ENCODE assay signal across 9 cellular contexts in genomic region chr7:73701357-73701995, GRCh38. TPM values are rescaled to one million over a fixed set of nuclear protein-coding genes. Genes with fewer than 3 reads are reported as not detected.
DNase-seq lines count a peak whose midpoint lies in the region; ATAC-seq, FAIRE-seq and TF ChIP-seq lines count a peak whose summit lies in the region.
"Had no signal": no experiment of that assay in that cellular context is flagged by ENCODE, and none has a peak within 500 bp of the region (broad histone marks: within the 10 kb centered on the region; RNA-seq: fewer than 3 reads in every experiment).

No MANE protein-coding gene starts in this region.

- FAIRE-seq in endothelial cell of umbilical vein (lab: Jason Lieb, UNC): peak; percentile 58

- H3K4me1 Mint-ChIP-seq in neural crest cell: peaks cover 3% of the 10 kb centered on the region

- H3K4me3 ChIP-seq in endothelial cell of umbilical vein (replicated peaks in 1 of 3; ENCODE audit: insufficient read depth in 1 of 3, low read depth in 1 of 3, low read length in 3 of 3): no peak overlapping the region

- H3K9ac ChIP-seq in endothelial cell of umbilical vein (replicated peaks; ENCODE audit: extremely low read depth, insufficient read depth, low read length): no peak overlapping the region

- no peaks in the 10 kb centered on the region for H3K4me1 ChIP-seq in endothelial cell of umbilical vein (ENCODE audit: control insufficient read depth, extremely low read depth, insufficient read depth, low read length)

- CTCF ChIA-PET in endothelial cell of umbilical vein (lab: Charles Lee): interaction anchor here (1.0 to 3.2 kb wide), 11 partner anchors 9 to 95 kb away, joined by 3 to 26 read pairs (median 9); partner anchors contain the start of gene STX1A

- no peaks in the 10 kb centered on the region for H3K27me3 Mint-ChIP-seq in neural crest cell (ENCODE audit: low read depth)
- H3K27me3 Mint-ChIP-seq: stimulated activated naive CD8-positive, alpha-beta T cell treated with anti-CD3 and anti-CD28 coated beads, Interleukin-15, amount 100 ng/mL, for 72 hours had no signal

- DNase-seq in AML-193 (lab: John Stamatoyannopoulos, UW) (peak; percentile 21 to 22), RPMI8226 (peak; percentile 60), endothelial cell of umbilical vein (ENCODE audit: low read depth, low spot score) (peak; percentile 46), neural crest cell (ENCODE audit: low read depth, low spot score) (peak; percentile 61), NCI-H2081 treated with DMSO at 0.1 percent for 48 hours (lab: John Stamatoyannopoulos, UW) (no peak)

- H3K27me3 ChIP-seq in endothelial cell of umbilical vein (ENCODE audit: control insufficient read depth in 2 of 2, insufficient read depth in 2 of 2, low read length in 2 of 2): no peaks in the 10 kb centered on the region

- no peaks in the 10 kb centered on the region for H3K79me2 ChIP-seq in endothelial cell of umbilical vein (ENCODE audit: control insufficient read depth, insufficient read depth, low read length)

- no peak overlapping the region for H3K4me2 ChIP-seq in endothelial cell of umbilical vein (ENCODE audit: insufficient read depth, low read length)

- H3K9me3 Mint-ChIP-seq in neural crest cell: no peaks in the 10 kb centered on the region
- H3K9me3 Mint-ChIP-seq: stimulated activated naive CD8-positive, alpha-beta T cell treated with anti-CD3 and anti-CD28 coated beads, Interleukin-15, amount 100 ng/mL, for 72 hours had no signal

- BruUV-seq in endothelial cell of umbilical vein (replicated peaks; lab: Mats Ljungman, UMichigan): no TSS peak

- no peak overlapping the region for H3K27ac ChIP-seq in endothelial cell of umbilical vein (ENCODE audit: insufficient read depth, low read depth, low read length)

- H2AFZ ChIP-seq in endothelial cell of umbilical vein (ENCODE audit: low read depth, low read length): no peak overlapping the region

- H3K36me3 Mint-ChIP-seq in neural crest cell (ENCODE audit: low read depth): peaks cover 13% of the 10 kb centered on the region

- no peak for ATAC-seq in GM18517 (IDR thresholded peaks at IDR 0.05; ENCODE audit: unreplicated experiment)
- ATAC-seq in HG03571 (IDR thresholded peaks at IDR 0.05; ENCODE audit: unreplicated experiment): no peak
- ATAC-seq: stimulated activated naive CD8-positive, alpha-beta T cell treated with anti-CD3 and anti-CD28 coated beads, Interleukin-15, amount 100 ng/mL, for 72 hours had no signal

- H3K9me3 ChIP-seq in endothelial cell of umbilical vein (replicated peaks; ENCODE audit: control insufficient read depth, insufficient read depth, low read length): no peaks in the 10 kb centered on the region

- no peaks in the 10 kb centered on the region for H3K9me1 ChIP-seq in endothelial cell of umbilical vein (replicated peaks; ENCODE audit: control insufficient read depth, extremely low read depth, insufficient read depth, low read length)

- dilution Hi-C loops in endothelial cell of umbilical vein (cut with MboI; ENCODE audit: extremely low pct_ligation_motif_present, low sequenced_read_pairs): no loop called here

- intact Hi-C loops in endothelial cell of umbilical vein (cut with micrococcal nuclease): no loop called here

- peak overlapping the region; percentile 35 for H3K27ac Mint-ChIP-seq in neural crest cell (ENCODE audit: unreplicated experiment)

- POLR2A ChIA-PET in endothelial cell of umbilical vein (lab: Charles Lee): no interaction called here

- H3K4me3 Mint-ChIP-seq in neural crest cell: peak overlapping the region; percentile 62
- H3K4me3 Mint-ChIP-seq: stimulated activated naive CD8-positive, alpha-beta T cell treated with anti-CD3 and anti-CD28 coated beads, Interleukin-15, amount 100 ng/mL, for 72 hours had no signal

- TF ChIP-seq POLR2A in endothelial cell of umbilical vein (IDR thresholded peaks at IDR 0.05; ENCODE audit: low read depth, low read length): no peak

- H4K20me1 ChIP-seq in endothelial cell of umbilical vein (replicated peaks; ENCODE audit: control insufficient read depth, extremely low read depth, insufficient read depth, low read length): no peaks in the 10 kb centered on the region

- TF ChIP-seq CTCF in GM12874 (IDR thresholded peaks at IDR 0.05; ENCODE audit: insufficient read depth, low read depth, low read length): peak; percentile 69
- TF ChIP-seq CTCF in endothelial cell of umbilical vein (IDR thresholded peaks at IDR 0.05; ENCODE audit: extremely low read depth in 1 of 2, insufficient read depth in 1 of 2, low read depth in 1 of 2, low read length in 2 of 2): peak; percentile 54 to 68
- peak; percentile 67 for TF ChIP-seq CTCF in neural crest cell (conservative IDR thresholded peaks at IDR 0.05)

- peaks cover 7 to 30% of the 10 kb centered on the region in 2 experiments for H3K36me3 ChIP-seq in endothelial cell of umbilical vein (ENCODE audit: control insufficient read depth in 2 of 2, extremely low read depth in 1 of 2, insufficient read depth in 2 of 2, low read length in 2 of 2)

TF ChIP-seq in endothelial cell of umbilical vein, 7 proteins besides CTCF, POLR2A, EP300 and RAD21:
- peak; percentile 23 for TF ChIP-seq POLR2AphosphoS5 (IDR thresholded peaks at IDR 0.05; ENCODE audit: insufficient read depth, low read depth, low read length)
- no peak for TF ChIP-seq JUN (IDR thresholded peaks at IDR 0.05; ENCODE audit: borderline replicate concordance, insufficient read depth, insufficient read length, low read depth)
- TF ChIP-seq GATA2 (IDR thresholded peaks at IDR 0.05; ENCODE audit: insufficient read depth, insufficient read length, low read depth, low read length): no peak

RNA-seq across cellular contexts. Expression of gene STX1A, which starts 18.0 kb away (rescaled TPM):
- total RNA-seq in endothelial cell of umbilical vein (16.8 and 20.8 TPM in 2 replicates), neural crest cell (16.4 and 17.7 TPM in 2 replicates)
- 13.1 and 16.0 TPM in 2 replicates for polyA plus RNA-seq in endothelial cell of umbilical vein
- polyA plus RNA-seq in endothelial cell of umbilical vein (2011; cell fraction: cytosol; rRNA removed): 10.3 and 11.8 TPM in 2 replicates
- 70.2 and 73.5 TPM in 2 replicates for polyA plus RNA-seq in endothelial cell of umbilical vein (2011; cell fraction: nucleus; rRNA removed)
- 20.8 and 23.1 TPM in 2 replicates for polyA plus RNA-seq in endothelial cell of umbilical vein (2012)
- polyA minus RNA-seq in endothelial cell of umbilical vein: 13.4 and 21.7 TPM in 2 replicates
- polyA minus RNA-seq in endothelial cell of umbilical vein (2011; cell fraction: cytosol; rRNA and poly(A)+ RNA removed): 5.7 TPM
- polyA minus RNA-seq in endothelial cell of umbilical vein (2011; cell fraction: nucleus; rRNA and poly(A)+ RNA removed): 14.1 and 16.5 TPM in 2 replicates

RNA-seq across cellular contexts. Expression of gene BUD23, which starts 18.1 kb away (rescaled TPM):
- total RNA-seq in endothelial cell of umbilical vein (60.1 and 64.6 TPM in 2 replicates), neural crest cell (66.9 and 70.8 TPM in 2 replicates)
- 49.0 and 62.1 TPM in 2 replicates for polyA plus RNA-seq in endothelial cell of umbilical vein
- 79.4 and 83.1 TPM in 2 replicates for polyA plus RNA-seq in endothelial cell of umbilical vein (2011; cell fraction: cytosol; rRNA removed)
- 62.8 and 64.4 TPM in 2 replicates for polyA plus RNA-seq in endothelial cell of umbilical vein (2011; cell fraction: nucleus; rRNA removed)
- polyA plus RNA-seq in endothelial cell of umbilical vein (2012): 47.5 and 63.8 TPM in 2 replicates
- polyA minus RNA-seq in endothelial cell of umbilical vein: 39.2 and 43.2 TPM in 2 replicates
- 33.0 TPM for polyA minus RNA-seq in endothelial cell of umbilical vein (2011; cell fraction: cytosol; rRNA and poly(A)+ RNA removed)
- polyA minus RNA-seq in endothelial cell of umbilical vein (2011; cell fraction: nucleus; rRNA and poly(A)+ RNA removed): 13.5 and 15.8 TPM in 2 replicates

RNA-seq across cellular contexts. Expression of gene DNAJC30, which starts 18.2 kb away (rescaled TPM):
- total RNA-seq in endothelial cell of umbilical vein (10.4 and 11.9 TPM in 2 replicates), neural crest cell (11.1 and 11.4 TPM in 2 replicates)
- polyA plus RNA-seq in endothelial cell of umbilical vein: 10.6 and 14.7 TPM in 2 replicates
- polyA plus RNA-seq in endothelial cell of umbilical vein (2011; cell fraction: cytosol; rRNA removed): 6.7 and 9.0 TPM in 2 replicates
- polyA plus RNA-seq in endothelial cell of umbilical vein (2011; cell fraction: nucleus; rRNA removed): 3.9 and 4.1 TPM in 2 replicates
- polyA plus RNA-seq in endothelial cell of umbilical vein (2012): 7.5 and 7.6 TPM in 2 replicates
- 3.7 and 5.4 TPM in 2 replicates for polyA minus RNA-seq in endothelial cell of umbilical vein
- polyA minus RNA-seq in endothelial cell of umbilical vein (2011; cell fraction: cytosol; rRNA and poly(A)+ RNA removed): 4.2 TPM
- 6.3 and 6.6 TPM in 2 replicates for polyA minus RNA-seq in endothelial cell of umbilical vein (2011; cell fraction: nucleus; rRNA and poly(A)+ RNA removed)

RNA-seq across cellular contexts. Expression of gene VPS37D, which starts 33.8 kb away (rescaled TPM):
- total RNA-seq in endothelial cell of umbilical vein (2.0 and 2.4 TPM in 2 replicates), neural crest cell (10.0 and 10.1 TPM in 2 replicates)
- polyA plus RNA-seq in endothelial cell of umbilical vein: 2.1 and 2.9 TPM in 2 replicates
- polyA plus RNA-seq in endothelial cell of umbilical vein (2011; cell fraction: cytosol; rRNA removed): 1.0 and 1.9 TPM in 2 replicates
- polyA plus RNA-seq in endothelial cell of umbilical vein (2011; cell fraction: nucleus; rRNA removed): 0.92 and 0.95 TPM in 2 replicates
- 1.4 and 2.3 TPM in 2 replicates for polyA plus RNA-seq in endothelial cell of umbilical vein (2012)
- 0.66 and 0.83 TPM in 2 replicates for polyA minus RNA-seq in endothelial cell of umbilical vein
- not detected for polyA minus RNA-seq in endothelial cell of umbilical vein (2011; cell fraction: cytosol; rRNA and poly(A)+ RNA removed)
- 0.34 TPM in 1 of 2 replicates, not detected in the other for polyA minus RNA-seq in endothelial cell of umbilical vein (2011; cell fraction: nucleus; rRNA and poly(A)+ RNA removed)

RNA-seq across cellular contexts. Expression of gene ABHD11, which starts 37.1 kb away (rescaled TPM):
- 13.3 and 19.0 TPM in 2 replicates for total RNA-seq in endothelial cell of umbilical vein
- 18.4 and 18.9 TPM in 2 replicates for polyA plus RNA-seq in endothelial cell of umbilical vein
- 14.5 and 14.7 TPM in 2 replicates for polyA plus RNA-seq in endothelial cell of umbilical vein (2011; cell fraction: cytosol; rRNA removed)
- 8.7 and 9.6 TPM in 2 replicates for polyA plus RNA-seq in endothelial cell of umbilical vein (2011; cell fraction: nucleus; rRNA removed)
- 9.8 and 12.6 TPM in 2 replicates for polyA plus RNA-seq in endothelial cell of umbilical vein (2012)
- 6.2 and 10.0 TPM in 2 replicates for polyA minus RNA-seq in endothelial cell of umbilical vein
- 7.6 TPM for polyA minus RNA-seq in endothelial cell of umbilical vein (2011; cell fraction: cytosol; rRNA and poly(A)+ RNA removed)
- polyA minus RNA-seq in endothelial cell of umbilical vein (2011; cell fraction: nucleus; rRNA and poly(A)+ RNA removed): 4.4 and 5.0 TPM in 2 replicates
- 23.3 and 26.4 TPM in 2 replicates for total RNA-seq in neural crest cell
